In the genomic region with DNA sequence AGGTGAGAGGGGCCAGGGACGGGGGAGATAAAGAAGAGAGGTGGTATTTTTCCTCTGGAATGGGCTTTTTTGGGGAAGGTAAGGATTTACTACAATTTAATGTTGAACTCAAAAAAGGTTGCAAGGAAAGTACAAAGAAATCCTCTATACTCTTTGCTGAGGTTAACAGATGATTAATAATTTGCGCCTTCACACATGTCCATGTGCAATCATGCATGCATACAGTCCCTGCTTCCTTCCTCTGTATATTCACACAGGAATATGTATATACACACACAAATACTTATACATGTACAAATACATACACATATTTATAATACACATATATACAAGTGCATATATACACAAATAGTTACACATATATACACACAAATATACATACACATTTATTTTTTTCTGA, we compare ENCODE assay signal across 29 cellular contexts.
A peak's percentile ranks its signal among the peaks of the same experiment; 100 is the strongest.
DNase-seq lines count a peak whose midpoint lies in the region; ATAC-seq lines count a peak whose summit lies in the region.
"Had no signal": no experiment of that assay in that cellular context is flagged by ENCODE, and none has a peak within 500 bp of the region (broad histone marks: within the 10 kb centered on the region; RNA-seq: fewer than 3 reads in every experiment).

No MANE protein-coding gene starts in this region.

- H3K27ac ChIP-seq in caudate nucleus (ENCODE audit: low read depth, low read length): no peak overlapping the region
- H3K27ac ChIP-seq: breast epithelium, colonic mucosa, parathyroid adenoma, sigmoid colon, stomach, tibial nerve had no signal

- ATAC-seq in GM19043 (IDR thresholded peaks at IDR 0.05; ENCODE audit: low read depth, unreplicated experiment) (peak; percentile 73), GM21786 (IDR thresholded peaks at IDR 0.05; ENCODE audit: unreplicated experiment) (peak; percentile 44), HG03175 (IDR thresholded peaks at IDR 0.05; ENCODE audit: unreplicated experiment) (peak; percentile 71)
- ATAC-seq: activated CD8-positive, alpha-beta T cell treated with anti-CD3 and anti-CD28 coated beads, Interleukin-2, amount 10 ng/mL, durations not matched to agents 7 days and 5 days; activated T-cell treated with anti-CD3 and anti-CD28 coated beads, Interleukin-2, amount 50 U/mL, for 4 hours; HepG2 had no signal

- no peak for DNase-seq in glomerular visceral epithelial cell (ENCODE audit: extremely low spot score)
- no peak for DNase-seq in ureter (ENCODE audit: low spot score)
- DNase-seq in caudate nucleus (lab: John Stamatoyannopoulos, UW): no peak
- DNase-seq in T1000 (lab: John Stamatoyannopoulos, UW): no peak
- DNase-seq: activated CD4-positive, CD25-positive, alpha-beta regulatory T cell treated with anti-CD3 and anti-CD28 coated beads, Interleukin-2, amount 50 U/mL, for 72 hours; activated CD8-positive, alpha-beta T cell treated with anti-CD3 and anti-CD28 coated beads, Interleukin-2, amount 10 ng/mL, durations not matched to agents 7 days and 5 days; activated naive CD4-positive, alpha-beta T cell treated with Interleukin-2 at 50 U/mL for 16 hours; activated T-cell treated with anti-CD3 and anti-CD28 coated beads, Interleukin-2, amount 50 U/mL, for 4 hours; CD8-positive, alpha-beta memory T cell; colonic mucosa; DMS53; GF-D8; HCEC 1CT; kidney; NCI-H1048; NCI-H2029; NCI-H226; Right ventricle myocardium superior; sigmoid colon; stimulated activated CD4-positive, alpha-beta T cell treated with anti-CD3 and anti-CD28 coated beads, Interleukin-15, amount 100 ng/mL, for 24 hours; stomach; SW 1271 had no signal
